In the genomic region with DNA sequence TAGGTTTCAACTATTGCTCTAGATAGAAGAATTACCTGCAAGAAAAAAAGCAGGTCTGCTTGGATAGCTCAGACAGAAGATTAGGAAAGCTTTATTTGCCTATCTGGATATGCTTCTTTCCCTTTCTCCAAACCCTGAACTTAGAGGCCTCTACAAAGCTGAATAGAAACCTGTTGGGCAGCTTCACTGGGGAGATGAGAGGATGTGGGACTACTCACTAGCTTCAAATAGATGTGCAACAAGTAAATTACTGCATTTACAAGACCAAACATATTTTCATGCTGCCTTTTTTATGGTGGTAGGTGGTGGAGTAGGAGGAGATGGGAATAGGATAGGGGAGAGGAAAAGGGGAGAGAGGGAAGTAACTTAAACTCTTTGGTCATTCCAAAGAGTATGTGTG, we compare ENCODE assay signal across 13 cellular contexts. TPM values are rescaled to one million over a fixed set of nuclear protein-coding genes. Genes with fewer than 3 reads are reported as not detected.
DNase-seq lines count a peak whose midpoint lies in the region; ATAC-seq and TF ChIP-seq lines count a peak whose summit lies in the region.
"Had no signal": no experiment of that assay in that cellular context is flagged by ENCODE, and none has a peak within 500 bp of the region (broad histone marks: within the 10 kb centered on the region; RNA-seq: fewer than 3 reads in every experiment).

No MANE protein-coding gene starts in this region.

- H3K9me3 Mint-ChIP-seq in stimulated activated naive B cell treated with anti-CD40 and anti-IgM and Interleukin-4, amounts not matched to agents 10 μg/mL and 1 μg/mL and 100 μg/mL, for 72 hours = no peaks in the 10 kb centered on the region
- H3K9me3 Mint-ChIP-seq in HFFc6 = no peaks in the 10 kb centered on the region
- H3K9me3 Mint-ChIP-seq in naive thymus-derived CD4-positive, alpha-beta T cell = no peaks in the 10 kb centered on the region

- H3K4me2 ChIP-seq in BLaER1 treated with 17β-estradiol and CSF1 and Interleukin-3, amounts not matched to agents 10 nM and 100 nM = peak overlapping the region; percentile 28 to 89 (median 75)
- no peak overlapping the region for H3K4me2 ChIP-seq in fibroblast of lung (ENCODE audit: extremely low read depth, insufficient read depth, low read length)
- peak overlapping the region; percentile 46 for H3K4me2 ChIP-seq in skeletal muscle satellite cell (ENCODE audit: low read length)

- POLR2A ChIA-PET in naive thymus-derived CD4-positive, alpha-beta T cell (lab: Charles Lee) = interaction anchor here (0.8 to 1.5 kb wide), 2 partner anchors 11 to 34 kb away, joined by 5 to 6 read pairs; a partner anchor contains a TSS

- peak overlapping the region in 7 of 10 experiments; percentile 1 to 31 (median 18); a peak in 7 of 20 replicates for H3K4me3 ChIP-seq in BLaER1 treated with 17β-estradiol and CSF1 and Interleukin-3, amounts not matched to agents 10 nM and 100 nM
- H3K4me3 ChIP-seq in NB4 (ENCODE audit: low read depth, low read length) (no peak overlapping the region), fibroblast of lung (replicated peaks in 1 of 4; ENCODE audit: control extremely low read depth in 1 of 4, insufficient read depth in 1 of 4, low read depth in 3 of 4, low read length in 4 of 4) (no peak overlapping the region), skeletal muscle satellite cell (ENCODE audit: low read length) (no peak overlapping the region)
- H3K4me3 ChIP-seq in naive thymus-derived CD4-positive, alpha-beta T cell (ENCODE audit: low read length) = no peak overlapping the region
- H3K4me3 ChIP-seq: right lobe of liver had no signal

- H3K27me3 ChIP-seq in BLaER1 treated with 17β-estradiol and CSF1 and Interleukin-3, amounts not matched to agents 10 nM and 100 nM = no peaks in the 10 kb centered on the region
- H3K27me3 ChIP-seq in fibroblast of lung (ENCODE audit: control insufficient read depth, insufficient read depth, low read length) (no peaks in the 10 kb centered on the region), skeletal muscle satellite cell (ENCODE audit: control insufficient read depth, insufficient read depth, low read length) (no peaks in the 10 kb centered on the region)
- no peaks in the 10 kb centered on the region for H3K27me3 ChIP-seq in naive thymus-derived CD4-positive, alpha-beta T cell (ENCODE audit: control insufficient read depth in 2 of 2, insufficient read depth in 2 of 2, low read length in 2 of 2)
- H3K27me3 ChIP-seq: right lobe of liver had no signal

- H2AFZ ChIP-seq in fibroblast of lung (ENCODE audit: low read length) = peak overlapping the region; percentile 30

- no peak overlapping the region for H3K4me3 Mint-ChIP-seq in stimulated activated naive B cell treated with anti-CD40 and anti-IgM and Interleukin-4, amounts not matched to agents 10 μg/mL and 1 μg/mL and 100 μg/mL, for 72 hours
- H3K4me3 Mint-ChIP-seq in HFFc6 = no peak overlapping the region
- no peak overlapping the region for H3K4me3 Mint-ChIP-seq in naive thymus-derived CD4-positive, alpha-beta T cell

- H3K27ac ChIP-seq in BLaER1 treated with 17β-estradiol and CSF1 and Interleukin-3, amounts not matched to agents 10 nM and 100 nM = peak overlapping the region; percentile 10 to 95 (median 89); a peak in 20 of 22 replicates
- H3K27ac ChIP-seq in fibroblast of lung (ENCODE audit: insufficient read depth, low read length) = peak overlapping the region; percentile 72
- no peak overlapping the region for H3K27ac ChIP-seq in naive thymus-derived CD4-positive, alpha-beta T cell (ENCODE audit: low read depth, low read length)
- H3K27ac ChIP-seq: C4-2B had no signal

- no peaks in the 10 kb centered on the region for H3K4me1 Mint-ChIP-seq in stimulated activated naive B cell treated with anti-CD40 and anti-IgM and Interleukin-4, amounts not matched to agents 10 μg/mL and 1 μg/mL and 100 μg/mL, for 72 hours
- no peaks in the 10 kb centered on the region for H3K4me1 Mint-ChIP-seq in HFFc6 (ENCODE audit: low read depth)
- no peaks in the 10 kb centered on the region for H3K4me1 Mint-ChIP-seq in naive thymus-derived CD4-positive, alpha-beta T cell

- DNase-seq in NB4 (ENCODE audit: low read depth) = peak; percentile 25
- no peak for DNase-seq in fibroblast of lung (ENCODE audit: low read depth in 2 of 2)
- no peak for DNase-seq in stimulated activated naive B cell treated with anti-CD40 and anti-IgM and Interleukin-4, amounts not matched to agents 10 μg/mL and 1 μg/mL and 100 μg/mL, for 72 hours
- no peak for DNase-seq in HFFc6
- no peak for DNase-seq in naive thymus-derived CD4-positive, alpha-beta T cell
- DNase-seq in activated T-cell treated with anti-CD3 and anti-CD28 coated beads for 4 hours = no peak
- DNase-seq: hippocampal formation, NCI-H748 treated with DMSO at 0.1 percent for 48 hours, right lobe of liver had no signal

- H3K4me1 ChIP-seq in BLaER1 treated with 17β-estradiol and CSF1 and Interleukin-3, amounts not matched to agents 10 nM and 100 nM = peaks cover 18 to 94% (median 56%) of the 10 kb centered on the region in 10 experiments
- H3K4me1 ChIP-seq in fibroblast of lung (ENCODE audit: control insufficient read depth, extremely low read depth, insufficient read depth, low read length) (peaks cover 10% of the 10 kb centered on the region), skeletal muscle satellite cell (ENCODE audit: control insufficient read depth, insufficient read depth, low read length) (peaks cover 14% of the 10 kb centered on the region)
- no peaks in the 10 kb centered on the region for H3K4me1 ChIP-seq in naive thymus-derived CD4-positive, alpha-beta T cell (ENCODE audit: control insufficient read depth in 2 of 2, insufficient read depth in 2 of 2, low read length in 2 of 2)
- H3K4me1 ChIP-seq: right lobe of liver had no signal

- H4K20me1 ChIP-seq in BLaER1 treated with 17β-estradiol and CSF1 and Interleukin-3, amounts not matched to agents 10 nM and 100 nM = no peaks in the 10 kb centered on the region
- H4K20me1 ChIP-seq in fibroblast of lung (ENCODE audit: control insufficient read depth, extremely low read depth, insufficient read depth, low read length) = no peaks in the 10 kb centered on the region

- TF ChIP-seq POLR2A in NB4 (IDR thresholded peaks at IDR 0.05; ENCODE audit: extremely low read depth, insufficient read length) = no peak

- H3K27ac Mint-ChIP-seq in stimulated activated naive B cell treated with anti-CD40 and anti-IgM and Interleukin-4, amounts not matched to agents 10 μg/mL and 1 μg/mL and 100 μg/mL, for 72 hours = no peak overlapping the region
- no peak overlapping the region for H3K27ac Mint-ChIP-seq in HFFc6
- H3K27ac Mint-ChIP-seq in naive thymus-derived CD4-positive, alpha-beta T cell = no peak overlapping the region

- peak overlapping the region in 10 of 11 experiments; percentile 5 to 82 (median 72); a peak in 18 of 22 replicates for H3K9ac ChIP-seq in BLaER1 treated with 17β-estradiol and CSF1 and Interleukin-3, amounts not matched to agents 10 nM and 100 nM
- H3K9ac ChIP-seq in fibroblast of lung (ENCODE audit: insufficient read depth, low read length) = no peak overlapping the region
- peak overlapping the region; percentile 32 for H3K9ac ChIP-seq in skeletal muscle satellite cell (ENCODE audit: low read depth, low read length)

- H3K36me3 ChIP-seq in BLaER1 treated with 17β-estradiol and CSF1 and Interleukin-3, amounts not matched to agents 10 nM and 100 nM = no peaks in the 10 kb centered on the region
- H3K36me3 ChIP-seq in fibroblast of lung (ENCODE audit: control insufficient read depth, insufficient read depth, low read length) (no peaks in the 10 kb centered on the region), skeletal muscle satellite cell (ENCODE audit: insufficient read depth, low read length) (no peaks in the 10 kb centered on the region)
- no peaks in the 10 kb centered on the region for H3K36me3 ChIP-seq in naive thymus-derived CD4-positive, alpha-beta T cell (ENCODE audit: control insufficient read depth in 2 of 3, insufficient read depth in 3 of 3, low read length in 3 of 3)
- H3K36me3 ChIP-seq: right lobe of liver had no signal

- no peaks in the 10 kb centered on the region for H3K27me3 Mint-ChIP-seq in stimulated activated naive B cell treated with anti-CD40 and anti-IgM and Interleukin-4, amounts not matched to agents 10 μg/mL and 1 μg/mL and 100 μg/mL, for 72 hours
- H3K27me3 Mint-ChIP-seq in HFFc6 (ENCODE audit: insufficient read depth) = no peaks in the 10 kb centered on the region
- peaks cover 0 to 13% (median 6%) of the 10 kb centered on the region in 5 donors for H3K27me3 Mint-ChIP-seq in naive thymus-derived CD4-positive, alpha-beta T cell

- no peaks in the 10 kb centered on the region for H3K36me3 Mint-ChIP-seq in stimulated activated naive B cell treated with anti-CD40 and anti-IgM and Interleukin-4, amounts not matched to agents 10 μg/mL and 1 μg/mL and 100 μg/mL, for 72 hours
- H3K36me3 Mint-ChIP-seq in HFFc6 (ENCODE audit: low read depth) = no peaks in the 10 kb centered on the region
- H3K36me3 Mint-ChIP-seq in naive thymus-derived CD4-positive, alpha-beta T cell = no peaks in the 10 kb centered on the region

- CTCF ChIA-PET in naive thymus-derived CD4-positive, alpha-beta T cell (lab: Charles Lee) = interaction anchor here (0.6 to 0.8 kb wide), 2 partner anchors 13 to 23 kb away, joined by 3 to 4 read pairs; no protein-coding TSS in a partner anchor

- no peaks in the 10 kb centered on the region for H3K79me2 ChIP-seq in fibroblast of lung (ENCODE audit: control insufficient read depth, insufficient read depth, low read length)

- TF ChIP-seq CTCF in NB4 (IDR thresholded peaks at IDR 0.05; ENCODE audit: low read depth, low read length) (no peak), fibroblast of lung (conservative IDR thresholded peaks at IDR 0.05 in 1 of 2, IDR thresholded peaks at IDR 0.05 in 1 of 2; ENCODE audit: low read depth in 1 of 2, low read length in 2 of 2) (no peak), HFFc6 (IDR thresholded peaks at IDR 0.05) (no peak)

- intact Hi-C loops in naive thymus-derived CD4-positive, alpha-beta T cell (cut with micrococcal nuclease) = no loop called here

- H3K9me3 ChIP-seq in BLaER1 treated with 17β-estradiol and CSF1 and Interleukin-3, amounts not matched to agents 10 nM and 100 nM (replicated peaks in 1 of 11) = no peaks in the 10 kb centered on the region; a peak in 1 of 22 replicates
- no peaks in the 10 kb centered on the region for H3K9me3 ChIP-seq in fibroblast of lung (ENCODE audit: control insufficient read depth, insufficient read depth, low read depth, low read length)
- H3K9me3 ChIP-seq in skeletal muscle satellite cell (replicated peaks; ENCODE audit: low read length) = no peaks in the 10 kb centered on the region
- H3K9me3 ChIP-seq in naive thymus-derived CD4-positive, alpha-beta T cell (ENCODE audit: control insufficient read depth in 2 of 3, low read length in 3 of 3) = no peaks in the 10 kb centered on the region
- H3K9me3 ChIP-seq: right lobe of liver had no signal

- no peak for ATAC-seq in stimulated activated naive B cell treated with anti-CD40 and anti-IgM and Interleukin-4, amounts not matched to agents 10 μg/mL and 1 μg/mL and 100 μg/mL, for 72 hours (replicated peaks)
- no peak for ATAC-seq in naive thymus-derived CD4-positive, alpha-beta T cell

RNA-seq across cellular contexts. Expression of a gene that starts 6.4 kb away (rescaled TPM):
- 3.5 and 9.2 TPM in 2 replicates for total RNA-seq in fibroblast of lung
- polyA plus RNA-seq in fibroblast of lung = 0.94 and 1.2 TPM in 2 replicates
- 0.68 and 0.69 TPM in 2 replicates for polyA plus RNA-seq in fibroblast of lung (2012)
- 0.31 TPM in 1 of 2 replicates, not detected in the other for polyA minus RNA-seq in fibroblast of lung (ENCODE audit: low replicate concordance)
- 0.22 TPM in 1 of 2 replicates, not detected in the other for total RNA-seq in skeletal muscle satellite cell (2012; rRNA removed)
- total RNA-seq in HFFc6 (2021; fragmentation: NEBNext Ultra II Directional; extraction: Animal tissue kit (Norgen Biotek cat#: 25700)) = under 1 TPM; 0.09 to 0.50 (median 0.18) TPM
- not detected for total RNA-seq in naive thymus-derived CD4-positive, alpha-beta T cell
- polyA plus RNA-seq in naive thymus-derived CD4-positive, alpha-beta T cell = not detected
- total RNA-seq: mucosa of gallbladder, right lobe of liver had no signal

RNA-seq across cellular contexts. Expression of a gene that starts 34.3 kb away (rescaled TPM):
- total RNA-seq in fibroblast of lung = 25.9 and 27.0 TPM in 2 replicates
- 14.1 and 16.7 TPM in 2 replicates for polyA plus RNA-seq in fibroblast of lung
- polyA plus RNA-seq in fibroblast of lung (2012) = 11.3 and 11.6 TPM in 2 replicates
- polyA minus RNA-seq in fibroblast of lung (ENCODE audit: low replicate concordance) = 1.6 and 1.7 TPM in 2 replicates
- 19.7 and 26.9 TPM in 2 replicates for total RNA-seq in skeletal muscle satellite cell (2012; rRNA removed)
- total RNA-seq in HFFc6 (2021; fragmentation: NEBNext Ultra II Directional; extraction: Animal tissue kit (Norgen Biotek cat#: 25700)) = 10 to 100 TPM; 19.6 to 25.6 (median 21.0) TPM
- 10 to 100 TPM; 50.3 to 75.3 (median 52.2) TPM for total RNA-seq in naive thymus-derived CD4-positive, alpha-beta T cell
- polyA plus RNA-seq in naive thymus-derived CD4-positive, alpha-beta T cell = 10 to 100 TPM; 22.8 to 30.8 TPM

RNA-seq across cellular contexts. Expression of a gene that starts 38.4 kb away (rescaled TPM):
- total RNA-seq in fibroblast of lung = not detected in 2 replicates
- 0.01 TPM in 1 of 2 replicates, not detected in the other for polyA plus RNA-seq in fibroblast of lung
- polyA plus RNA-seq in fibroblast of lung (2012) = not detected in 2 replicates
- not detected in 2 replicates for polyA minus RNA-seq in fibroblast of lung (ENCODE audit: low replicate concordance)
- total RNA-seq in skeletal muscle satellite cell (2012; rRNA removed) = not detected in 2 replicates
- not detected for total RNA-seq in HFFc6 (2021; fragmentation: NEBNext Ultra II Directional; extraction: Animal tissue kit (Norgen Biotek cat#: 25700))
- total RNA-seq in naive thymus-derived CD4-positive, alpha-beta T cell = not detected
- polyA plus RNA-seq in naive thymus-derived CD4-positive, alpha-beta T cell = not detected
- total RNA-seq: right lobe of liver had no signal

Comparison
In these comparisons a context has a peak if more than half of its experiments do, and no peak if none do; other contexts are left out.
1. H3K4me3 ChIP-seq: peak in BLaER1 treated with 17β-estradiol and CSF1 and Interleukin-3, amounts not matched to agents 10 nM and 100 nM (7 of 10); none in NB4 (single experiment), fibroblast of lung (0 of 4), skeletal muscle satellite cell (single experiment) and naive thymus-derived CD4-positive, alpha-beta T cell (single experiment).